1 cellular context compared by ENCODE assay signal in genomic region chr3:29099296-29099695, GRCh38.
TF ChIP-seq lines count a peak whose summit lies in the region.

No MANE protein-coding gene starts in this region.

TF ChIP-seq in IMR-90, 13 proteins besides CTCF, POLR2A, EP300 and RAD21:
- TF ChIP-seq RFX5 (IDR thresholded peaks at IDR 0.05; ENCODE audit: low read depth, low read length) (no peak), FOS (IDR thresholded peaks at IDR 0.05; ENCODE audit: low read depth, low read length) (no peak), CHD1 (IDR thresholded peaks at IDR 0.05; ENCODE audit: low read depth, low read length) (no peak), MXI1 (IDR thresholded peaks at IDR 0.05; ENCODE audit: borderline replicate concordance, low read depth, low read length) (no peak), BHLHE40 (IDR thresholded peaks at IDR 0.05; ENCODE audit: low read depth, low read length) (no peak), CEBPB (IDR thresholded peaks at IDR 0.05; ENCODE audit: low read depth, low read length) (no peak), NFE2L2 (IDR thresholded peaks at IDR 0.05; ENCODE audit: low read depth, low read length) (no peak), SMC3 (IDR thresholded peaks at IDR 0.05; ENCODE audit: low read depth, low read length) (no peak), MAFK (IDR thresholded peaks at IDR 0.05; ENCODE audit: low read depth, low read length) (no peak), MAZ (IDR thresholded peaks at IDR 0.05; ENCODE audit: borderline replicate concordance, low read depth, low read length) (no peak), RCOR1 (IDR thresholded peaks at IDR 0.05; ENCODE audit: insufficient replicate concordance, low read length) (no peak)
- TF ChIP-seq, protein P1, sequence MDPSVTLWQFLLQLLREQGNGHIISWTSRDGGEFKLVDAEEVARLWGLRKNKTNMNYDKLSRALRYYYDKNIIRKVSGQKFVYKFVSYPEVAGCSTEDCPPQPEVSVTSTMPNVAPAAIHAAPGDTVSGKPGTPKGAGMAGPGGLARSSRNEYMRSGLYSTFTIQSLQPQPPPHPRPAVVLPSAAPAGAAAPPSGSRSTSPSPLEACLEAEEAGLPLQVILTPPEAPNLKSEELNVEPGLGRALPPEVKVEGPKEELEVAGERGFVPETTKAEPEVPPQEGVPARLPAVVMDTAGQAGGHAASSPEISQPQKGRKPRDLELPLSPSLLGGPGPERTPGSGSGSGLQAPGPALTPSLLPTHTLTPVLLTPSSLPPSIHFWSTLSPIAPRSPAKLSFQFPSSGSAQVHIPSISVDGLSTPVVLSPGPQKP (IDR thresholded peaks at IDR 0.05; ENCODE audit: borderline replicate concordance, low read depth, low read length) = no peak
- TF ChIP-seq, protein P2, sequence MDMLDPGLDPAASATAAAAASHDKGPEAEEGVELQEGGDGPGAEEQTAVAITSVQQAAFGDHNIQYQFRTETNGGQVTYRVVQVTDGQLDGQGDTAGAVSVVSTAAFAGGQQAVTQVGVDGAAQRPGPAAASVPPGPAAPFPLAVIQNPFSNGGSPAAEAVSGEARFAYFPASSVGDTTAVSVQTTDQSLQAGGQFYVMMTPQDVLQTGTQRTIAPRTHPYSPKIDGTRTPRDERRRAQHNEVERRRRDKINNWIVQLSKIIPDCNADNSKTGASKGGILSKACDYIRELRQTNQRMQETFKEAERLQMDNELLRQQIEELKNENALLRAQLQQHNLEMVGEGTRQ (IDR thresholded peaks at IDR 0.05; ENCODE audit: low read depth, low read length) = no peak
